Comparison of ENCODE assay signal across 10 cellular contexts in genomic region chrX:19563746-19564145, GRCh38. TPM values are rescaled to one million over a fixed set of nuclear protein-coding genes. Genes with fewer than 3 reads are reported as not detected.
DNase-seq lines count a peak whose midpoint lies in the region; ATAC-seq and TF ChIP-seq lines count a peak whose summit lies in the region.
"Had no signal": no experiment of that assay in that cellular context is flagged by ENCODE, and none has a peak within 500 bp of the region (broad histone marks: within the 10 kb centered on the region; RNA-seq: fewer than 3 reads in every experiment).

No MANE protein-coding gene starts in this region.

- no peak overlapping the region for H3K4me3 ChIP-seq in mucosa of descending colon
- H3K4me3 ChIP-seq: gastroesophageal sphincter had no signal

- peaks cover 34% of the 10 kb centered on the region for H3K36me3 Mint-ChIP-seq in activated T-cell treated with anti-CD3 and anti-CD28 coated beads, Interleukin-2, amount 50 U/mL, for 24 hours (ENCODE audit: low read depth)

- peak overlapping the region; percentile 15 for H3K27ac Mint-ChIP-seq in activated T-cell treated with anti-CD3 and anti-CD28 coated beads, Interleukin-2, amount 50 U/mL, for 24 hours

- H3K4me1 Mint-ChIP-seq in activated T-cell treated with anti-CD3 and anti-CD28 coated beads, Interleukin-2, amount 50 U/mL, for 24 hours (ENCODE audit: low read depth): peaks cover 39% of the 10 kb centered on the region

- H3K4me1 ChIP-seq in mucosa of descending colon (ENCODE audit: low read depth): peaks cover 4% of the 10 kb centered on the region
- H3K4me1 ChIP-seq: gastroesophageal sphincter had no signal

- intact Hi-C loops in mucosa of descending colon (cut with DNase I, micrococcal nuclease): no loop called here

- no peaks in the 10 kb centered on the region for H3K36me3 ChIP-seq in mucosa of descending colon (ENCODE audit: low read depth)
- H3K36me3 ChIP-seq: gastroesophageal sphincter had no signal

- H3K9me3 ChIP-seq in mucosa of descending colon: no peaks in the 10 kb centered on the region
- H3K9me3 ChIP-seq: gastroesophageal sphincter had no signal

- ATAC-seq in GM21529 (IDR thresholded peaks at IDR 0.05; ENCODE audit: unreplicated experiment) (peak; percentile 35), HG03460 (IDR thresholded peaks at IDR 0.05; ENCODE audit: unreplicated experiment) (peak; percentile 21), mucosa of descending colon (peak; percentile 57), SK-N-SH treated with all-trans-retinoic acid at 6 μM for 48 hours (no peak)
- ATAC-seq: activated CD4-positive, CD25-positive, alpha-beta regulatory T cell treated with anti-CD3 and anti-CD28 coated beads, Interleukin-2, amount 50 U/mL, for 24 hours; gastroesophageal sphincter had no signal

- TF ChIP-seq CTCF in mucosa of descending colon (IDR thresholded peaks at IDR 0.05): no peak

- no peaks in the 10 kb centered on the region for H3K9me3 Mint-ChIP-seq in activated T-cell treated with anti-CD3 and anti-CD28 coated beads, Interleukin-2, amount 50 U/mL, for 24 hours

- H3K27me3 Mint-ChIP-seq in activated T-cell treated with anti-CD3 and anti-CD28 coated beads, Interleukin-2, amount 50 U/mL, for 24 hours: peaks cover 18% of the 10 kb centered on the region

- no peak overlapping the region for H3K4me3 Mint-ChIP-seq in activated T-cell treated with anti-CD3 and anti-CD28 coated beads, Interleukin-2, amount 50 U/mL, for 24 hours

- DNase-seq in activated T-cell treated with anti-CD3 and anti-CD28 coated beads, Interleukin-2, amount 50 U/mL, for 24 hours: no peak
- DNase-seq in activated T-cell treated with anti-CD3 and anti-CD28 coated beads for 4 hours (no peak), mucosa of descending colon (peak in 1 of 3 donors; percentile 4), NCI-H82 (lab: John Stamatoyannopoulos, UW) (no peak), SHP77 treated with DMSO at 0.1 percent for 48 hours (lab: John Stamatoyannopoulos, UW) (no peak)

TF ChIP-seq in SK-N-SH treated with all-trans-retinoic acid at 6 μM for 48 hours, 23 proteins besides CTCF, POLR2A, EP300 and RAD21:
- TF ChIP-seq CSDC2 (CRISPR knock-in tag; IDR thresholded peaks at IDR 0.05) (no peak), TCF4 (CRISPR knock-in tag; IDR thresholded peaks at IDR 0.05; ENCODE audit: borderline replicate concordance) (no peak), ARNTL (CRISPR knock-in tag; IDR thresholded peaks at IDR 0.05; ENCODE audit: borderline replicate concordance, low read depth) (no peak), ISL1 (CRISPR knock-in tag; IDR thresholded peaks at IDR 0.05) (no peak), POU6F1 (CRISPR knock-in tag; IDR thresholded peaks at IDR 0.05; ENCODE audit: borderline replicate concordance, low read depth) (no peak), ZNF8 (CRISPR knock-in tag; IDR thresholded peaks at IDR 0.05) (no peak), ZFP30 (CRISPR knock-in tag; IDR thresholded peaks at IDR 0.05) (no peak), RARB (CRISPR knock-in tag; IDR thresholded peaks at IDR 0.05) (no peak)

RNA-seq across cellular contexts. Expression of gene MAP3K15, which starts 48.4 kb away (rescaled TPM):
- total RNA-seq in mucosa of descending colon: under 1 TPM in 2 of 3 donors, not detected in 1; 0.16 to 0.23 TPM
